ENCODE assay signal across 8 cellular contexts in genomic region chr19:6736917-6737283, GRCh38. TPM values are rescaled to one million over a fixed set of nuclear protein-coding genes. Genes with fewer than 3 reads are reported as not detected.
DNase-seq lines count a peak whose midpoint lies in the region; ATAC-seq and TF ChIP-seq lines count a peak whose summit lies in the region.

No MANE protein-coding gene starts in this region.

- no peak for TF ChIP-seq CTCF in 22Rv1 (IDR thresholded peaks at IDR 0.05)
- TF ChIP-seq CTCF in breast epithelium (IDR thresholded peaks at IDR 0.05), result peak in 1 of 3 donors; percentile 22

- intact Hi-C loops in breast epithelium (cut with DNase I; ENCODE audit: low total_unique reads), result no loop called here

- DNase-seq in breast epithelium (ENCODE audit: low spot score in 2 of 2) (no peak), activated gamma-delta T cell (lab: John Stamatoyannopoulos, UW) (no peak), NCI-H1694 treated with DMSO at 0.1 percent for 48 hours (lab: John Stamatoyannopoulos, UW) (no peak)
- DNase-seq in stimulated activated CD4-positive, alpha-beta T cell treated with anti-CD3 and anti-CD28 coated beads, Interleukin-2, amount 100 ng/mL, for 48 hours, result no peak

- no peaks in the 10 kb centered on the region for H3K9me3 ChIP-seq in HUES64 (ENCODE audit: insufficient read depth, low read depth, low read length)
- no peaks in the 10 kb centered on the region for H3K9me3 ChIP-seq in breast epithelium
- H3K9me3 ChIP-seq in mesodermal cell (ENCODE audit: control insufficient read depth, low read length), result no peaks in the 10 kb centered on the region

- H3K4me3 ChIP-seq in HUES64 (ENCODE audit: low read length) (peak overlapping the region; percentile 74), breast epithelium (peak overlapping the region; percentile 88 to 97 (median 91)), mesodermal cell (ENCODE audit: extremely low read depth, insufficient read depth, low read length, poor library complexity, severe bottlenecking) (peak overlapping the region; percentile 69)

- TF ChIP-seq POLR2A in breast epithelium (IDR thresholded peaks at IDR 0.05), result no peak

- peaks cover 26% of the 10 kb centered on the region for H3K4me1 ChIP-seq in HUES64 (ENCODE audit: insufficient read depth, low read length)
- H3K4me1 ChIP-seq in breast epithelium, result peaks cover 5 to 20% of the 10 kb centered on the region in 2 donors
- peaks cover 19% of the 10 kb centered on the region for H3K4me1 ChIP-seq in mesodermal cell (ENCODE audit: control insufficient read depth, insufficient read depth, low read length, poor library complexity, severe bottlenecking)

- peak overlapping the region; percentile 93 for H3K9ac ChIP-seq in HUES64 (ENCODE audit: low read depth, low read length)

- no peaks in the 10 kb centered on the region for H3K27me3 ChIP-seq in HUES64 (ENCODE audit: insufficient read depth, low read length)
- H3K27me3 ChIP-seq in breast epithelium, result no peaks in the 10 kb centered on the region

- under 1% methylated on average over 16 of the region's 16 CpGs for WGBS in HUES64
- 0 to 3% methylated on average over 6 to 13 of the region's 16 CpGs for WGBS in mesodermal cell (ENCODE audit: insufficient coverage in 2 of 2), 2 experiments

- H3K36me3 ChIP-seq in HUES64 (ENCODE audit: insufficient read depth, low read length) (no peaks in the 10 kb centered on the region), breast epithelium (peaks cover under 1% of the 10 kb centered on the region), mesodermal cell (ENCODE audit: control insufficient read depth, insufficient read depth, low read length) (peaks cover 20% of the 10 kb centered on the region)

- no peak for ATAC-seq in GM21390 (IDR thresholded peaks at IDR 0.05; ENCODE audit: unreplicated experiment)

- peak overlapping the region; percentile 83 for H3K27ac ChIP-seq in 22Rv1
- H3K27ac ChIP-seq in HUES64 (ENCODE audit: low read depth, low read length), result peak overlapping the region; percentile 99
- peak overlapping the region; percentile 96 to 99 for H3K27ac ChIP-seq in breast epithelium
- H3K27ac ChIP-seq in mesodermal cell (ENCODE audit: low read depth, low read length, severe bottlenecking), result peak overlapping the region; percentile 98

RNA-seq across cellular contexts. Expression of gene GPR108, which starts 0.5 kb away (rescaled TPM):
- 22.0 TPM for polyA plus RNA-seq in HUES64 (2013, experiment 1 of 2)
- polyA plus RNA-seq in HUES64 (2013, experiment 2 of 2), result 17.8 TPM
- total RNA-seq in breast epithelium, result 10 to 100 TPM; 62.9 to 98.1 (median 78.0) TPM
- polyA plus RNA-seq in mesodermal cell (2013, experiment 1 of 2), result 46.0 TPM
- polyA plus RNA-seq in mesodermal cell (2013, experiment 2 of 2), result 44.8 TPM

RNA-seq across cellular contexts. Expression of gene TRIP10, which starts 2.6 kb away (rescaled TPM):
- polyA plus RNA-seq in HUES64 (2013, experiment 1 of 2), result 51.4 TPM
- polyA plus RNA-seq in HUES64 (2013, experiment 2 of 2), result 55.0 TPM
- 10 to 100 TPM; 56.9 to 98.1 (median 87.5) TPM for total RNA-seq in breast epithelium
- polyA plus RNA-seq in mesodermal cell (2013, experiment 1 of 2), result 88.5 TPM
- 77.2 TPM for polyA plus RNA-seq in mesodermal cell (2013, experiment 2 of 2)

RNA-seq across cellular contexts. Expression of gene C3, which starts 16.4 kb away (rescaled TPM):
- polyA plus RNA-seq in HUES64 (2013, experiment 1 of 2), result 1.3 TPM
- 1.6 TPM for polyA plus RNA-seq in HUES64 (2013, experiment 2 of 2)
- total RNA-seq in breast epithelium, result 1,000 to 10,000 TPM in 2 of 3 donors, 100 to 1,000 TPM in 1; 856 to 1,298 (median 1,115) TPM
- polyA plus RNA-seq in mesodermal cell (2013, experiment 1 of 2), result 2.9 TPM
- polyA plus RNA-seq in mesodermal cell (2013, experiment 2 of 2), result 2.0 TPM

RNA-seq across cellular contexts. Expression of gene SH2D3A, which starts 30.3 kb away (rescaled TPM):
- 7.2 TPM for polyA plus RNA-seq in HUES64 (2013, experiment 1 of 2)
- 6.7 TPM for polyA plus RNA-seq in HUES64 (2013, experiment 2 of 2)
- total RNA-seq in breast epithelium, result 10 to 100 TPM in 2 of 3 donors, under 1 TPM in 1; 0.96 to 38.2 (median 18.4) TPM
- polyA plus RNA-seq in mesodermal cell (2013, experiment 1 of 2), result 0.88 TPM
- 1.3 TPM for polyA plus RNA-seq in mesodermal cell (2013, experiment 2 of 2)

RNA-seq across cellular contexts. Expression of gene VAV1, which starts 35.6 kb away (rescaled TPM):
- 0.10 TPM for polyA plus RNA-seq in HUES64 (2013, experiment 1 of 2)
- 0.13 TPM for polyA plus RNA-seq in HUES64 (2013, experiment 2 of 2)
- 10 to 100 TPM in 1 of 3 donors, 1 to 10 TPM in 2; 6.6 to 10.2 (median 8.5) TPM for total RNA-seq in breast epithelium
- polyA plus RNA-seq in mesodermal cell (2013, experiment 1 of 2), result 0.77 TPM
- polyA plus RNA-seq in mesodermal cell (2013, experiment 2 of 2), result 0.61 TPM
